In the genomic region with DNA sequence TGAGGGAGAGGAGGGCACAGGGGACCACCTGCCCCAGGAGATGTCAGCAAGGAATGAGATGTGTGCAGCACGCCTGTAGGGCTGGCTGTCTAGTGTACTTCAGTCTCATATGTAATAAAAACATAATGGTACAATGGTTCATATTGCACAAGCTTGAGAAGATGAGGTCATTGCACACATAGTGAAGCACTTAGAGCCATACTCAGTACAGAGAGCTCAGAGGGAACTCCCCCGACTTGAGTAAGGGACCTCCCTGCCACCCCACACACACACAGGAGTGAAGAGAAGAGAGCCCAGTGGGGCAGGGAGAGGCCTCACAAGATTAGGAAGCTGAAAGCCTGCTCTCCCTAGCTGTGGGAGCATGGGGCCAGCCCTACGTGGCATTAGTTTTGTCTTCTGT, we compare ENCODE assay signal across 2 cellular contexts.
TF ChIP-seq lines count a peak whose summit lies in the region.

No MANE protein-coding gene starts in this region.

TF ChIP-seq in HEK293, 187 proteins besides CTCF, POLR2A, EP300 and RAD21 (continues in another document):
- TF ChIP-seq ZNF501 (tag by site-specific recombination; IDR thresholded peaks at IDR 0.05) (no peak), ZNF223 (tag by site-specific recombination; IDR thresholded peaks at IDR 0.05) (no peak), TCF7L2 (IDR thresholded peaks at IDR 0.05; ENCODE audit: borderline replicate concordance, low read depth, low read length) (no peak), ZNF24 (tag by site-specific recombination; IDR thresholded peaks at IDR 0.05) (0 out of 2 replicates have a peak, but pooled peaks have one; percentile 28), GLIS2 (tag by site-specific recombination; IDR thresholded peaks at IDR 0.05) (peak; percentile 25), ATF2 (tag by site-specific recombination; IDR thresholded peaks at IDR 0.05; ENCODE audit: low read depth) (peak; percentile 77), ZBTB48 (tag by site-specific recombination; IDR thresholded peaks at IDR 0.05) (peak; percentile 64; the same call in 1 of the 2 replicates), ZBTB20 (tag by site-specific recombination; IDR thresholded peaks at IDR 0.05) (no peak), ZNF311 (tag by site-specific recombination; IDR thresholded peaks at IDR 0.05; ENCODE audit: borderline replicate concordance) (no peak), ZNF560 (tag by site-specific recombination; IDR thresholded peaks at IDR 0.05; ENCODE audit: borderline replicate concordance) (no peak), ZEB2 (tag by site-specific recombination; IDR thresholded peaks at IDR 0.05) (no peak), ZBTB21 (tag by site-specific recombination; IDR thresholded peaks at IDR 0.05) (peak; percentile 47; the same call in 1 of the 2 replicates), ZNF777 (tag by site-specific recombination; IDR thresholded peaks at IDR 0.05; ENCODE audit: borderline replicate concordance) (no peak), ZNF629 (tag by site-specific recombination; IDR thresholded peaks at IDR 0.05) (peak; percentile 70), WT1 (tag by site-specific recombination; IDR thresholded peaks at IDR 0.05) (no peak)
- TF ChIP-seq, protein P1, sequence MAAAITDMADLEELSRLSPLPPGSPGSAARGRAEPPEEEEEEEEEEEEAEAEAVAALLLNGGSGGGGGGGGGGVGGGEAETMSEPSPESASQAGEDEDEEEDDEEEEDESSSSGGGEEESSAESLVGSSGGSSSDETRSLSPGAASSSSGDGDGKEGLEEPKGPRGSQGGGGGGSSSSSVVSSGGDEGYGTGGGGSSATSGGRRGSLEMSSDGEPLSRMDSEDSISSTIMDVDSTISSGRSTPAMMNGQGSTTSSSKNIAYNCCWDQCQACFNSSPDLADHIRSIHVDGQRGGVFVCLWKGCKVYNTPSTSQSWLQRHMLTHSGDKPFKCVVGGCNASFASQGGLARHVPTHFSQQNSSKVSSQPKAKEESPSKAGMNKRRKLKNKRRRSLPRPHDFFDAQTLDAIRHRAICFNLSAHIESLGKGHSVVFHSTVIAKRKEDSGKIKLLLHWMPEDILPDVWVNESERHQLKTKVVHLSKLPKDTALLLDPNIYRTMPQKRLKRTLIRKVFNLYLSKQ (tag by site-specific recombination; IDR thresholded peaks at IDR 0.05; ENCODE audit: borderline replicate concordance): no peak
- TF ChIP-seq, protein P2, sequence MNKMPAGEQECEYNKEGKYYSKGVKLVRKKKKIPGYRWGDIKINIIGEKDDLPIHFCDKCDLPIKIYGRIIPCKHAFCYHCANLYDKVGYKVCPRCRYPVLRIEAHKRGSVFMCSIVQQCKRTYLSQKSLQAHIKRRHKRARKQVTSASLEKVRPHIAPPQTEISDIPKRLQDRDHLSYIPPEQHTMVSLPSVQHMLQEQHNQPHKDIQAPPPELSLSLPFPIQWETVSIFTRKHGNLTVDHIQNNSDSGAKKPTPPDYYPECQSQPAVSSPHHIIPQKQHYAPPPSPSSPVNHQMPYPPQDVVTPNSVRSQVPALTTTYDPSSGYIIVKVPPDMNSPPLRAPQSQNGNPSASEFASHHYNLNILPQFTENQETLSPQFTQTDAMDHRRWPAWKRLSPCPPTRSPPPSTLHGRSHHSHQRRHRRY (tag by site-specific recombination; IDR thresholded peaks at IDR 0.05): no peak
- TF ChIP-seq, protein P3, sequence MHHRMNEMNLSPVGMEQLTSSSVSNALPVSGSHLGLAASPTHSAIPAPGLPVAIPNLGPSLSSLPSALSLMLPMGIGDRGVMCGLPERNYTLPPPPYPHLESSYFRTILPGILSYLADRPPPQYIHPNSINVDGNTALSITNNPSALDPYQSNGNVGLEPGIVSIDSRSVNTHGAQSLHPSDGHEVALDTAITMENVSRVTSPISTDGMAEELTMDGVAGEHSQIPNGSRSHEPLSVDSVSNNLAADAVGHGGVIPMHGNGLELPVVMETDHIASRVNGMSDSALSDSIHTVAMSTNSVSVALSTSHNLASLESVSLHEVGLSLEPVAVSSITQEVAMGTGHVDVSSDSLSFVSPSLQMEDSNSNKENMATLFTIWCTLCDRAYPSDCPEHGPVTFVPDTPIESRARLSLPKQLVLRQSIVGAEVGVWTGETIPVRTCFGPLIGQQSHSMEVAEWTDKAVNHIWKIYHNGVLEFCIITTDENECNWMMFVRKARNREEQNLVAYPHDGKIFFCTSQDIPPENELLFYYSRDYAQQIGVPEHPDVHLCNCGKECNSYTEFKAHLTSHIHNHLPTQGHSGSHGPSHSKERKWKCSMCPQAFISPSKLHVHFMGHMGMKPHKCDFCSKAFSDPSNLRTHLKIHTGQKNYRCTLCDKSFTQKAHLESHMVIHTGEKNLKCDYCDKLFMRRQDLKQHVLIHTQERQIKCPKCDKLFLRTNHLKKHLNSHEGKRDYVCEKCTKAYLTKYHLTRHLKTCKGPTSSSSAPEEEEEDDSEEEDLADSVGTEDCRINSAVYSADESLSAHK (tag by site-specific recombination; IDR thresholded peaks at IDR 0.05): no peak

TF ChIP-seq in H1, 55 proteins besides CTCF, POLR2A, EP300 and RAD21:
- no peak for TF ChIP-seq CHD7 (IDR thresholded peaks at IDR 0.05; ENCODE audit: insufficient replicate concordance, low read length)
- no peak for TF ChIP-seq PHF8 (conservative IDR thresholded peaks at IDR 0.05; ENCODE audit: low read depth, low read length)
- TF ChIP-seq BRCA1 (IDR thresholded peaks at IDR 0.05; ENCODE audit: low read depth, low read length): no peak
- TF ChIP-seq KDM4A (IDR thresholded peaks at IDR 0.05; ENCODE audit: low read depth, low read length, severe bottlenecking): no peak
- TF ChIP-seq CREB1 (IDR thresholded peaks at IDR 0.05): no peak
- no peak for TF ChIP-seq TAF7 (optimal IDR thresholded peaks at IDR 0.05; ENCODE audit: borderline replicate concordance, low read depth, low read length)
- TF ChIP-seq SP1 (IDR thresholded peaks at IDR 0.05; ENCODE audit: low read depth, low read length): no peak
- no peak for TF ChIP-seq NANOG (IDR thresholded peaks at IDR 0.05; ENCODE audit: insufficient read depth, low read depth, low read length, poor library complexity, severe bottlenecking)
- TF ChIP-seq SP4 (IDR thresholded peaks at IDR 0.05; ENCODE audit: low read length): no peak
- TF ChIP-seq, protein P4, sequence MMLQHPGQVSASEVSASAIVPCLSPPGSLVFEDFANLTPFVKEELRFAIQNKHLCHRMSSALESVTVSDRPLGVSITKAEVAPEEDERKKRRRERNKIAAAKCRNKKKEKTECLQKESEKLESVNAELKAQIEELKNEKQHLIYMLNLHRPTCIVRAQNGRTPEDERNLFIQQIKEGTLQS (IDR thresholded peaks at IDR 0.05; ENCODE audit: insufficient read depth, low read depth, low read length): no peak
- no peak for TF ChIP-seq CEBPB (IDR thresholded peaks at IDR 0.05; ENCODE audit: low read depth, low read length)
- no peak for TF ChIP-seq RFX5 (IDR thresholded peaks at IDR 0.05; ENCODE audit: borderline replicate concordance, low read depth, low read length)
